In genomic region chr1:224182866-224183590, GRCh38 we compare ENCODE assay signal across 8 cellular contexts. TPM values are rescaled to one million over a fixed set of nuclear protein-coding genes. Genes with fewer than 3 reads are reported as not detected.
DNase-seq lines count a peak whose midpoint lies in the region; ATAC-seq and TF ChIP-seq lines count a peak whose summit lies in the region.

Gene DEGS1 (plus strand): TSS chr1:224183240. CDS start chr1:224183337, 97 bp downstream.

- H3K4me3 ChIP-seq in ascending aorta, result peak within 1 kb of the TSS; percentile 77 to 96
- peak within 1 kb of the TSS; percentile 99 for H3K4me3 ChIP-seq in hepatocyte
- peak within 1 kb of the TSS; percentile 72 for H3K4me3 ChIP-seq in retinal pigment epithelial cell (ENCODE audit: low read length)

- DNase-seq in NCI-H1694 (lab: John Stamatoyannopoulos, UW) (peak; percentile 70), T-helper 22 cell (ENCODE audit: low read depth) (peak; percentile 79), ascending aorta (ENCODE audit: low spot score in 2 of 2) (peak; percentile 42 to 92), hepatocyte (ENCODE audit: low spot score) (peak; percentile 92), retinal pigment epithelial cell (ENCODE audit: low read depth) (no peak), cortex of kidney (lab: John Stamatoyannopoulos, UW) (no peak)

- WGBS in hepatocyte (ENCODE audit: low lambda C conversion rate, missing lambda C conversion rate), result under 1% methylated on average over 67 of the region's 94 CpGs

- peak within 1 kb of the TSS; percentile 73 for H2AFZ ChIP-seq in hepatocyte

- H3K27ac ChIP-seq in ascending aorta, result peak within 1 kb of the TSS; percentile 92 to 96
- peak within 1 kb of the TSS; percentile 98 for H3K27ac ChIP-seq in hepatocyte

- H3K27me3 ChIP-seq in ascending aorta (no peaks in the 10 kb centered on the region), hepatocyte (no peaks in the 10 kb centered on the region)

- H3K9me3 ChIP-seq in ascending aorta (no peaks in the 10 kb centered on the region), hepatocyte (ENCODE audit: low read depth) (no peaks in the 10 kb centered on the region)

- peak within 1 kb of the TSS; percentile 86 for H3K4me2 ChIP-seq in hepatocyte

- intact Hi-C loops in ascending aorta (cut with DNase I), result loop anchor here (1.0 to 10.0 kb wide), 7 partner anchors 13 to 1051 kb away; partner anchors contain the start of genes CAPN2, FBXO28, NVL and WDR26

- ATAC-seq in GM18508 (IDR thresholded peaks at IDR 0.05; ENCODE audit: insufficient read depth, unreplicated experiment) (peak; percentile 29), HG02938 (IDR thresholded peaks at IDR 0.05; ENCODE audit: unreplicated experiment) (peak; percentile 64)

- no peak for TF ChIP-seq CTCF in ascending aorta (IDR thresholded peaks at IDR 0.05)
- TF ChIP-seq CTCF in hepatocyte (IDR thresholded peaks at IDR 0.05; ENCODE audit: poor library complexity), result no peak
- no peak for TF ChIP-seq CTCF in retinal pigment epithelial cell (conservative IDR thresholded peaks at IDR 0.05; ENCODE audit: low read depth, low read length)

- H3K36me3 ChIP-seq in ascending aorta (no peaks in the 10 kb centered on the region), hepatocyte (replicated peaks; ENCODE audit: insufficient read depth, low read depth) (no peaks in the 10 kb centered on the region)

- no peaks in the 10 kb centered on the region for H4K20me1 ChIP-seq in hepatocyte (ENCODE audit: insufficient read depth, poor library complexity, severe bottlenecking)

- peaks cover 4 to 23% of the 10 kb centered on the region in 2 donors for H3K4me1 ChIP-seq in ascending aorta
- H3K4me1 ChIP-seq in hepatocyte (ENCODE audit: insufficient read depth), result no peaks in the 10 kb centered on the region

- H3K9me2 ChIP-seq in hepatocyte (replicated peaks; ENCODE audit: insufficient read depth), result no peaks in the 10 kb centered on the region

- H3K79me2 ChIP-seq in hepatocyte, result peaks cover 44% of the 10 kb centered on the region

RNA-seq across cellular contexts. Expression of gene DEGS1, which starts in this region (rescaled TPM):
- total RNA-seq in ascending aorta (68.1 TPM), hepatocyte (88.7 and 97.4 TPM in 2 replicates)
- 107 and 109 TPM in 2 replicates for polyA plus RNA-seq in hepatocyte

Comparison
In these comparisons a context has a peak if more than half of its experiments do, and no peak if none do; other contexts are left out.
1. DNase-seq: peak in NCI-H1694 (single experiment), T-helper 22 cell (single experiment), ascending aorta (2 of 2) and hepatocyte (single experiment); none in retinal pigment epithelial cell (single experiment) and cortex of kidney (single experiment).
2. Peak in every context shown above with its lines, with median percentiles within 50 percentile points of each other: H3K4me3 ChIP-seq.